ENCODE assay signal across 9 cellular contexts in the genomic region with DNA sequence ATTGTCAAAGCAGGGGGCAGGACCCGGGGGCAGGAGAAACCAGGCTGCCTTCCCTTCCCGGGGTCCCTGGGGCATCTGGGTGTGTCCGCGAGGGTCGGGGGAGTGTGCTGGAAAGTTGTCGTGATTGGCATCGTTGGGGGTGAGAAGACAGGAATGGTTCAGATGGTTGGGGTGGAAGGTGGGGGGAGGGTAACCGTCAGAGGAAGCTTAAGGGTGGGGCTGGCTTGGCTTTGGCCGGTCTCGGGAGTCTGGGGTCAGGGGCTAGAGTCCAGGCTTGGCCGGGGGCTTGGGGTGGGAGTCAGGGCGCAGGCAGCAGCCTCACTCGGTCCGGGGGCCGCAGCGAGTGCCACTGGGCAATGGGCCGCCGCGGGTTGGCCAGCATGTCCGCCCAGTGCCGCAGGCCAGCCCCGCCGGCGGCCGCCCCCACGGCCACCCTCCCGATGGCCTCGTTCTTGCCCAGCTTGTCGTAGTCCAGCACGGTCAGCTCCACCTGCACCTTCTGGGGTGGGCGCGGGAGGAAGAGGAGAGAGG. TPM values are rescaled to one million over a fixed set of nuclear protein-coding genes. Genes with fewer than 3 reads are reported as not detected.
DNase-seq lines count a peak whose midpoint lies in the region; ATAC-seq and TF ChIP-seq lines count a peak whose summit lies in the region.
"Had no signal": no experiment of that assay in that cellular context is flagged by ENCODE, and none has a peak within 500 bp of the region (broad histone marks: within the 10 kb centered on the region; RNA-seq: fewer than 3 reads in every experiment).

No MANE protein-coding gene starts in this region.

- no peak for ATAC-seq in activated CD8-positive, alpha-beta T cell treated with anti-CD3 and anti-CD28 coated beads, Interleukin-2, amount 10 ng/mL, durations not matched to agents 7 days and 5 days
- peak in 2 of 4 donors; percentile 9 to 12 for ATAC-seq in heart left ventricle
- ATAC-seq in gastrocnemius medialis: no peak
- no peak for ATAC-seq in HG03175 (IDR thresholded peaks at IDR 0.05; ENCODE audit: unreplicated experiment)
- ATAC-seq in GM19328 (IDR thresholded peaks at IDR 0.05; ENCODE audit: unreplicated experiment): no peak

- H3K18ac ChIP-seq in H9 (ENCODE audit: insufficient read length, low read depth, low read length): no peak overlapping the region

- H3K4me3 Mint-ChIP-seq in H9: peak overlapping the region; percentile 66 to 92
- peak overlapping the region; percentile 63 for H3K4me3 Mint-ChIP-seq in activated CD8-positive, alpha-beta T cell treated with anti-CD3 and anti-CD28 coated beads, Interleukin-2, amount 10 ng/mL, durations not matched to agents 7 days and 5 days

- H3K23me2 ChIP-seq in H9 (ENCODE audit: insufficient read length, low read depth, low read length, poor library complexity, severe bottlenecking): peaks cover 23% of the 10 kb centered on the region

- H3K36me3 Mint-ChIP-seq in H9 (ENCODE audit: insufficient read depth in 1 of 3, low read depth in 3 of 3): no peaks in the 10 kb centered on the region
- H3K36me3 Mint-ChIP-seq in activated CD8-positive, alpha-beta T cell treated with anti-CD3 and anti-CD28 coated beads, Interleukin-2, amount 10 ng/mL, durations not matched to agents 7 days and 5 days (ENCODE audit: low read depth): no peaks in the 10 kb centered on the region

- H3K27ac ChIP-seq in H9 (ENCODE audit: insufficient read length, low read depth, low read length): no peak overlapping the region
- no peak overlapping the region for H3K27ac ChIP-seq in heart left ventricle
- H3K27ac ChIP-seq in gastrocnemius medialis: no peak overlapping the region

- in situ Hi-C loops in gastrocnemius medialis (cut with MboI; ENCODE audit: low sequenced_read_pairs in 4 of 4): no loop called here

- no peak overlapping the region for H4K91ac ChIP-seq in H9 (ENCODE audit: insufficient read length, low read depth, low read length)

- peaks cover 84% of the 10 kb centered on the region for H3K27me3 Mint-ChIP-seq in H9 (ENCODE audit: low read depth)
- H3K27me3 Mint-ChIP-seq in activated CD8-positive, alpha-beta T cell treated with anti-CD3 and anti-CD28 coated beads, Interleukin-2, amount 10 ng/mL, durations not matched to agents 7 days and 5 days (ENCODE audit: low read depth): peaks cover 57% of the 10 kb centered on the region

- H3K4ac ChIP-seq in H9 (ENCODE audit: low read depth, low read length): no peak overlapping the region

- no peak overlapping the region for H3K9ac ChIP-seq in H9 (ENCODE audit: extremely low read depth, insufficient read length, low read length)

- DNase-seq in H9 (no peak), heart left ventricle (no peak), gastrocnemius medialis (no peak), EL (no peak)
- DNase-seq in activated CD8-positive, alpha-beta T cell treated with anti-CD3 and anti-CD28 coated beads, Interleukin-2, amount 10 ng/mL, durations not matched to agents 7 days and 5 days: no peak
- DNase-seq in activated CD4-positive, CD25-positive, alpha-beta regulatory T cell treated with anti-CD3 and anti-CD28 coated beads, Interleukin-2, amount 50 U/mL, for 72 hours: no peak
- DNase-seq: SHP77 treated with DMSO at 0.1 percent for 48 hours had no signal

- no peaks in the 10 kb centered on the region for H3K79me2 ChIP-seq in H9 (ENCODE audit: insufficient read depth, low read length)

- H2BK20ac ChIP-seq in H9 (ENCODE audit: low read depth, low read length, poor library complexity, severe bottlenecking): no peak overlapping the region

- H3K4me2 ChIP-seq in H9 (ENCODE audit: insufficient read depth, insufficient read length, low read length): peak overlapping the region; percentile 32

- WGBS in H9 (ENCODE audit: extremely low coverage, insufficient read length, low lambda C conversion rate): no CpG with 5 or more reads among the region's 32 CpGs
- 1 to 2% (median 1%) methylated on average over 27 to 32 of the region's 32 CpGs for WGBS in heart left ventricle, 4 donors

- no peak overlapping the region for H3K23ac ChIP-seq in H9 (ENCODE audit: insufficient read length, low read depth, low read length)

- H3K27me3 ChIP-seq in H9 (ENCODE audit: insufficient read depth, low read length): no peaks in the 10 kb centered on the region
- H3K27me3 ChIP-seq in heart left ventricle: peaks cover 50 to 98% (median 87%) of the 10 kb centered on the region in 9 donors
- H3K27me3 ChIP-seq in gastrocnemius medialis: peaks cover 96 to 100% (median 100%) of the 10 kb centered on the region in 3 donors

- no peak overlapping the region for H2BK15ac ChIP-seq in H9 (ENCODE audit: low read depth, low read length)

- H3K36me3 ChIP-seq in heart left ventricle (no peaks in the 10 kb centered on the region), gastrocnemius medialis (no peaks in the 10 kb centered on the region)

- no peak overlapping the region for H4K5ac ChIP-seq in H9 (ENCODE audit: insufficient read length, low read depth, low read length)

- H2BK5ac ChIP-seq in H9 (ENCODE audit: insufficient read length, low read length): no peak overlapping the region

- no peak overlapping the region for H2AFZ ChIP-seq in H9 (ENCODE audit: low read length)

- H2AK5ac ChIP-seq in H9 (ENCODE audit: insufficient read length, low read length): no peak overlapping the region

- H3K27ac Mint-ChIP-seq in H9: peak overlapping the region in 1 of 3 experiments; percentile 74; a peak in 1 of 7 replicates
- H3K27ac Mint-ChIP-seq in activated CD8-positive, alpha-beta T cell treated with anti-CD3 and anti-CD28 coated beads, Interleukin-2, amount 10 ng/mL, durations not matched to agents 7 days and 5 days: no peak overlapping the region

- peaks cover 29 to 45% of the 10 kb centered on the region in 2 experiments for H3K4me1 Mint-ChIP-seq in H9
- H3K4me1 Mint-ChIP-seq in activated CD8-positive, alpha-beta T cell treated with anti-CD3 and anti-CD28 coated beads, Interleukin-2, amount 10 ng/mL, durations not matched to agents 7 days and 5 days (ENCODE audit: low read depth): peaks cover 30% of the 10 kb centered on the region

- H3T11ph ChIP-seq in H9 (ENCODE audit: low read length): no peak overlapping the region

- intact Hi-C loops in heart left ventricle (cut with DNase I): no loop called here
- intact Hi-C loops in gastrocnemius medialis (cut with DNase I; ENCODE audit: low total_unique reads): no loop called here

- no peaks in the 10 kb centered on the region for H4K20me1 ChIP-seq in H9 (ENCODE audit: control insufficient read depth, insufficient read depth, insufficient read length)

- no peak overlapping the region for H2BK12ac ChIP-seq in H9 (ENCODE audit: insufficient read length, low read depth, low read length)

- no peak overlapping the region for H2BK120ac ChIP-seq in H9 (ENCODE audit: low read depth, low read length, poor library complexity, severe bottlenecking)

- CTCF ChIA-PET in activated CD8-positive, alpha-beta T cell treated with anti-CD3 and anti-CD28 coated beads, Interleukin-2, amount 10 ng/mL, durations not matched to agents 7 days and 5 days (lab: Charles Lee): no interaction called here

- H3K9me3 Mint-ChIP-seq in H9: peaks cover 0 to 8% of the 10 kb centered on the region in 2 experiments; a peak in 4 of 5 replicates
- H3K9me3 Mint-ChIP-seq in activated CD8-positive, alpha-beta T cell treated with anti-CD3 and anti-CD28 coated beads, Interleukin-2, amount 10 ng/mL, durations not matched to agents 7 days and 5 days (ENCODE audit: insufficient read depth): peaks cover 3% of the 10 kb centered on the region

- no peak overlapping the region for H4K8ac ChIP-seq in H9 (replicated peaks; ENCODE audit: insufficient read length, low read depth, low read length)

- peak overlapping the region in 11 of 12 donors; percentile 0 to 53 (median 44) for H3K4me3 ChIP-seq in heart left ventricle
- H3K4me3 ChIP-seq in gastrocnemius medialis: peak overlapping the region in 3 of 4 donors; percentile 10 to 40 (median 27)

- POLR2A ChIA-PET in activated CD8-positive, alpha-beta T cell treated with anti-CD3 and anti-CD28 coated beads, Interleukin-2, amount 10 ng/mL, durations not matched to agents 7 days and 5 days (lab: Charles Lee): no interaction called here

- H3K4me1 ChIP-seq in H9 (ENCODE audit: insufficient read depth, low read length) (peaks cover 2% of the 10 kb centered on the region; the same call in 1 of the 2 replicates), heart left ventricle (peaks cover 0 to 14% (median 7%) of the 10 kb centered on the region in 12 donors), gastrocnemius medialis (peaks cover 3 to 7% of the 10 kb centered on the region in 2 donors)

- no peaks in the 10 kb centered on the region for H3K9me3 ChIP-seq in H9 (ENCODE audit: control insufficient read depth, low read depth, low read length)
- H3K9me3 ChIP-seq in heart left ventricle: no peaks in the 10 kb centered on the region
- H3K9me3 ChIP-seq in gastrocnemius medialis: no peaks in the 10 kb centered on the region

- H3K56ac ChIP-seq in H9 (ENCODE audit: insufficient read length, low read depth, low read length): no peak overlapping the region

- TF ChIP-seq POLR2A in heart left ventricle (IDR thresholded peaks at IDR 0.05) (no peak), gastrocnemius medialis (IDR thresholded peaks at IDR 0.05) (no peak)

- H3K79me1 ChIP-seq in H9 (ENCODE audit: insufficient read depth, low read depth, low read length, poor library complexity, severe bottlenecking): no peaks in the 10 kb centered on the region

- TF ChIP-seq CTCF in H9 (conservative IDR thresholded peaks at IDR 0.05): no peak
- no peak for TF ChIP-seq CTCF in heart left ventricle (IDR thresholded peaks at IDR 0.05)
- TF ChIP-seq CTCF in gastrocnemius medialis (IDR thresholded peaks at IDR 0.05 in 4 of 5, conservative IDR thresholded peaks at IDR 0.05 in 1 of 5): no peak

- H3K14ac ChIP-seq in H9 (ENCODE audit: insufficient read depth, low read length): no peak overlapping the region

RNA-seq across cellular contexts. Expression of a gene that starts 6.8 kb away (rescaled TPM):
- 3.0 and 4.6 TPM in 2 replicates for total RNA-seq in H9 (2021)
- total RNA-seq in activated CD8-positive, alpha-beta T cell treated with anti-CD3 and anti-CD28 coated beads, Interleukin-2, amount 10 ng/mL, durations not matched to agents 7 days and 5 days: under 1 TPM; 0.21 to 0.23 TPM
- total RNA-seq in heart left ventricle: 1 to 10 TPM in 7 of 9 donors, under 1 TPM in 2; 0.56 to 5.7 (median 2.1) TPM
- 1 to 10 TPM; 1.8 to 4.4 TPM for polyA plus RNA-seq in heart left ventricle
- total RNA-seq in gastrocnemius medialis: under 1 TPM in 1 of 4 donors, not detected in 3; 0.39 TPM

RNA-seq across cellular contexts. Expression of a gene that starts 6.8 kb away (rescaled TPM):
- total RNA-seq in H9 (2021): 3.0 and 4.5 TPM in 2 replicates
- 1 to 10 TPM in 1 of 2 experiments, under 1 TPM in 1; 0.47 to 1.3 TPM for total RNA-seq in activated CD8-positive, alpha-beta T cell treated with anti-CD3 and anti-CD28 coated beads, Interleukin-2, amount 10 ng/mL, durations not matched to agents 7 days and 5 days
- total RNA-seq in heart left ventricle: under 1 TPM in 1 of 9 donors, not detected in 8; 0.15 TPM
- not detected for polyA plus RNA-seq in heart left ventricle
- total RNA-seq in gastrocnemius medialis: not detected

RNA-seq across cellular contexts. Expression of a gene that starts 15.7 kb away (rescaled TPM):
- total RNA-seq in H9 (2021) (36.9 and 41.0 TPM in 2 replicates), heart left ventricle (over 10,000 TPM in 3 of 9 donors, 1,000 to 10,000 TPM in 6; 1,912 to 14,347 (median 9,662) TPM), gastrocnemius medialis (1 to 10 TPM; 1.6 to 6.2 (median 5.5) TPM)
- not detected for total RNA-seq in activated CD8-positive, alpha-beta T cell treated with anti-CD3 and anti-CD28 coated beads, Interleukin-2, amount 10 ng/mL, durations not matched to agents 7 days and 5 days
- over 10,000 TPM in 1 of 2 donors, 1,000 to 10,000 TPM in 1; 3,704 to 34,502 TPM for polyA plus RNA-seq in heart left ventricle

RNA-seq across cellular contexts. Expression of a gene that starts 24.2 kb away (rescaled TPM):
- total RNA-seq in H9 (2021) (124 and 127 TPM in 2 replicates), heart left ventricle (100 to 1,000 TPM in 3 of 9 donors, 10 to 100 TPM in 6; 18.7 to 192 (median 58.6) TPM), gastrocnemius medialis (1,000 to 10,000 TPM; 2,342 to 9,166 (median 6,627) TPM)
- total RNA-seq in activated CD8-positive, alpha-beta T cell treated with anti-CD3 and anti-CD28 coated beads, Interleukin-2, amount 10 ng/mL, durations not matched to agents 7 days and 5 days: not detected
- 100 to 1,000 TPM in 1 of 2 donors, 10 to 100 TPM in 1; 23.8 to 264 TPM for polyA plus RNA-seq in heart left ventricle

RNA-seq across cellular contexts. Expression of a gene that starts 36.0 kb away (rescaled TPM):
- total RNA-seq in H9 (2021): 0.24 and 0.33 TPM in 2 replicates
- not detected for total RNA-seq in activated CD8-positive, alpha-beta T cell treated with anti-CD3 and anti-CD28 coated beads, Interleukin-2, amount 10 ng/mL, durations not matched to agents 7 days and 5 days
- total RNA-seq in heart left ventricle: 1 to 10 TPM in 8 of 9 donors, under 1 TPM in 1; 0.75 to 5.7 (median 2.3) TPM
- polyA plus RNA-seq in heart left ventricle: 10 to 100 TPM in 1 of 2 donors, 1 to 10 TPM in 1; 1.8 to 11.4 TPM
- under 1 TPM; 0.39 to 0.56 (median 0.48) TPM for total RNA-seq in gastrocnemius medialis

Comparison
In these comparisons a context has a peak if more than half of its experiments do, and no peak if none do; other contexts are left out.
1. RNA of a gene that starts 15.7 kb away (total RNA-seq): 1,912 to 14,347 TPM in heart left ventricle; 36.9 to 41.0 TPM in H9, 1.6 to 6.2 TPM in gastrocnemius medialis and not detected in activated CD8-positive, alpha-beta T cell treated with anti-CD3 and anti-CD28 coated beads, Interleukin-2, amount 10 ng/mL, durations not matched to agents 7 days and 5 days; every median in the first group is over 10 times any median in the second.